In the genomic region with DNA sequence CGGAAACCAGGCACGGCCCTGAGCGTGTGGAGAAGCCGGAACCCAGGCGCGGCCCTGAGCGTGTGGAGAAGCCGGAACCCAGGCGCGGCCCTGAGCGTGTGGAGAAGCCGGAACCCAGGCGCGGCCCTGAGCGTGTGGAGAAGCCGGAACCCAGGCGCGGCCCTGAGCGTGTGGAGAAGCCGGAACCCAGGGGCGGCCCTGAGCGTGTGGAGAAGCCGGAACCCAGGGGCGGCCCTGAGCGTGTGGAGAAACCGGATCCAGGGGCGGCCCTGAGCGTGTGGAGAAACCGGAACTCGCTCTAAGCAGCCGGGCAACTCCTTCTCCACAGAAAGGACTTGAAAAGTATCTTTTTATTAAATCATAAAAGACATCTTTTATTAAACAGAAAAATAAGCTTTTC, we compare ENCODE assay signal across 5 cellular contexts.
A peak's percentile ranks its signal among the peaks of the same experiment; 100 is the strongest.
DNase-seq lines count a peak whose midpoint lies in the region; ATAC-seq and TF ChIP-seq lines count a peak whose summit lies in the region.
"Not testable (repeated sequence)": the region's sequence is repeated elsewhere in the genome, so short reads cannot be mapped to it uniquely, and the experiment has no call there.

No MANE protein-coding gene starts in this region.

- H3K4me1 ChIP-seq in DOHH2 (ENCODE audit: control insufficient read depth, low read length) (peaks cover 68% of the 10 kb centered on the region), OCI-LY3 (ENCODE audit: low read length) (peaks cover 17% of the 10 kb centered on the region)

- H3K27me3 Mint-ChIP-seq in activated B cell treated with CpG ODN at 0.5 μM for 24 hours; central memory CD8-positive, alpha-beta T cell; stimulated activated memory B cell treated with anti-CD40 and anti-IgM and Interleukin-4, amounts not matched to agents 10 μg/mL and 1 μg/mL and 100 μg/mL, for 72 hours: not testable (repeated sequence)

- not testable (repeated sequence) for H2AFZ ChIP-seq in OCI-LY3 (ENCODE audit: low read depth, low read length)

- peaks cover 49% of the 10 kb centered on the region for H3K4me1 Mint-ChIP-seq in activated B cell treated with CpG ODN at 0.5 μM for 24 hours
- H3K4me1 Mint-ChIP-seq in central memory CD8-positive, alpha-beta T cell: not testable (repeated sequence)
- H3K4me1 Mint-ChIP-seq in stimulated activated memory B cell treated with anti-CD40 and anti-IgM and Interleukin-4, amounts not matched to agents 10 μg/mL and 1 μg/mL and 100 μg/mL, for 72 hours: peaks cover 23% of the 10 kb centered on the region

- CTCF ChIA-PET in activated B cell treated with CpG ODN at 0.5 μM for 24 hours (lab: Charles Lee): not testable (repeated sequence)

- POLR2A ChIA-PET in activated B cell treated with CpG ODN at 0.5 μM for 24 hours (lab: Charles Lee): interaction anchor here (0.7 kb wide), 1 partner anchor 1125 kb away, joined by 3 read pairs; no protein-coding TSS in a partner anchor

- not testable (repeated sequence) for H3K9me3 ChIP-seq in DOHH2 (ENCODE audit: control insufficient read depth, insufficient read depth, low read length); OCI-LY3 (ENCODE audit: insufficient read depth, low read length)

- not testable (repeated sequence) for H3K27me3 ChIP-seq in DOHH2 (ENCODE audit: control insufficient read depth, low read length); OCI-LY3 (ENCODE audit: low read depth, low read length)

- H3K27ac ChIP-seq in DOHH2 (ENCODE audit: low read depth, low read length); OCI-LY3 (ENCODE audit: low read length): not testable (repeated sequence)

- H3K9me2 ChIP-seq in DOHH2 (replicated peaks; ENCODE audit: control insufficient read depth, low read length): not testable (repeated sequence)

- not testable (repeated sequence) for DNase-seq in activated B cell treated with CpG ODN at 0.5 μM for 24 hours; central memory CD8-positive, alpha-beta T cell (ENCODE audit: low spot score in 2 of 2)

- not testable (repeated sequence) for H3K4me3 Mint-ChIP-seq in activated B cell treated with CpG ODN at 0.5 μM for 24 hours; central memory CD8-positive, alpha-beta T cell; stimulated activated memory B cell treated with anti-CD40 and anti-IgM and Interleukin-4, amounts not matched to agents 10 μg/mL and 1 μg/mL and 100 μg/mL, for 72 hours

- not testable (repeated sequence) for H3K36me3 Mint-ChIP-seq in activated B cell treated with CpG ODN at 0.5 μM for 24 hours (ENCODE audit: low read depth); central memory CD8-positive, alpha-beta T cell (ENCODE audit: insufficient read depth); stimulated activated memory B cell treated with anti-CD40 and anti-IgM and Interleukin-4, amounts not matched to agents 10 μg/mL and 1 μg/mL and 100 μg/mL, for 72 hours

- H3K36me3 ChIP-seq in DOHH2 (ENCODE audit: control insufficient read depth, low read length): peaks cover 65% of the 10 kb centered on the region
- not testable (repeated sequence) for H3K36me3 ChIP-seq in OCI-LY3 (replicated peaks; ENCODE audit: low read depth, low read length)

- H3K4me3 ChIP-seq in DOHH2 (ENCODE audit: low read length): peak overlapping the region; percentile 55; the same call in 1 of the 2 replicates
- H3K4me3 ChIP-seq in OCI-LY3 (ENCODE audit: low read length): not testable (repeated sequence)

- H3K27ac Mint-ChIP-seq in activated B cell treated with CpG ODN at 0.5 μM for 24 hours: peak overlapping the region; percentile 79
- H3K27ac Mint-ChIP-seq in central memory CD8-positive, alpha-beta T cell (ENCODE audit: low read depth): peak overlapping the region; percentile 71
- H3K27ac Mint-ChIP-seq in stimulated activated memory B cell treated with anti-CD40 and anti-IgM and Interleukin-4, amounts not matched to agents 10 μg/mL and 1 μg/mL and 100 μg/mL, for 72 hours: peak overlapping the region; percentile 88

- peaks cover 49% of the 10 kb centered on the region for H3K79me2 ChIP-seq in DOHH2 (ENCODE audit: control insufficient read depth, low read length)
- not testable (repeated sequence) for H3K79me2 ChIP-seq in OCI-LY3 (ENCODE audit: low read length)

- not testable (repeated sequence) for H3K9ac ChIP-seq in OCI-LY3 (ENCODE audit: low read length)

- not testable (repeated sequence) for H3K9me3 Mint-ChIP-seq in activated B cell treated with CpG ODN at 0.5 μM for 24 hours; central memory CD8-positive, alpha-beta T cell; stimulated activated memory B cell treated with anti-CD40 and anti-IgM and Interleukin-4, amounts not matched to agents 10 μg/mL and 1 μg/mL and 100 μg/mL, for 72 hours

- ATAC-seq in activated B cell treated with CpG ODN at 0.5 μM for 24 hours (ENCODE audit: low read depth); central memory CD8-positive, alpha-beta T cell (replicated peaks; ENCODE audit: extremely low read depth, poor library complexity, severe bottlenecking); stimulated activated memory B cell treated with anti-CD40 and anti-IgM and Interleukin-4, amounts not matched to agents 10 μg/mL and 1 μg/mL and 100 μg/mL, for 72 hours: not testable (repeated sequence)

- not testable (repeated sequence) for TF ChIP-seq CTCF in DOHH2 (IDR thresholded peaks at IDR 0.05; ENCODE audit: low read depth, low read length, poor library complexity, severe bottlenecking); OCI-LY3 (IDR thresholded peaks at IDR 0.05; ENCODE audit: low read depth, low read length); activated B cell treated with CpG ODN at 0.5 μM for 24 hours (IDR thresholded peaks at IDR 0.05)

- H3F3A ChIP-seq in DOHH2 (ENCODE audit: control insufficient read depth, insufficient read depth): not testable (repeated sequence)

- not testable (repeated sequence) for H4K20me1 ChIP-seq in DOHH2 (ENCODE audit: control insufficient read depth, insufficient read depth, low read depth, low read length); OCI-LY3 (ENCODE audit: insufficient read depth, low read length)

- H3K4me2 ChIP-seq in DOHH2 (ENCODE audit: low read length) (peak overlapping the region; percentile 59), OCI-LY3 (ENCODE audit: low read length) (peak overlapping the region; percentile 70; the same call in 1 of the 2 replicates)

- intact Hi-C loops in activated B cell treated with CpG ODN at 0.5 μM for 24 hours (cut with micrococcal nuclease): loop anchor here (1.0 kb wide), 1 partner anchor 17 kb away; no protein-coding TSS in a partner anchor
